26 cellular contexts compared by ENCODE assay signal in genomic region chr6:54018722-54019121, GRCh38.
"Had no signal": no experiment of that assay in that cellular context is flagged by ENCODE, and none has a peak within 500 bp of the region (broad histone marks: within the 10 kb centered on the region; RNA-seq: fewer than 3 reads in every experiment).

No MANE protein-coding gene starts in this region.

- H3K4me1 ChIP-seq: breast epithelium, esophagus squamous epithelium, gastroesophageal sphincter, testis, uterus had no signal

- H3K4me3 ChIP-seq: breast epithelium, coronary artery, esophagus squamous epithelium, gastroesophageal sphincter, lung, testis, uterus had no signal

- H3K27ac ChIP-seq: breast epithelium, coronary artery, esophagus squamous epithelium, gastroesophageal sphincter, testis, uterus had no signal

- H3K27me3 ChIP-seq: breast epithelium, esophagus squamous epithelium, gastroesophageal sphincter, testis, uterus had no signal

- ATAC-seq: activated CD4-positive, alpha-beta T cell treated with anti-CD3 and anti-CD28 coated beads for 36 hours; activated T-cell treated with anti-CD3 and anti-CD28 coated beads, Interleukin-2, amount 50 U/mL, for 72 hours; gastroesophageal sphincter; left colon; naive thymus-derived CD8-positive, alpha-beta T cell; stimulated activated naive B cell treated with anti-CD40 and anti-IgM and Interleukin-4, amounts not matched to agents 10 μg/mL and 1 μg/mL and 100 μg/mL, for 72 hours had no signal

- DNase-seq: activated B cell treated with CpG ODN at 0.5 μM for 24 hours; activated CD4-positive, alpha-beta T cell treated with anti-CD3 and anti-CD28 coated beads for 36 hours; activated CD4-positive, alpha-beta T cell treated with anti-CD3 and anti-CD28 coated beads, Interleukin-2, amount 50 U/mL, for 4 hours; activated effector memory CD4-positive, alpha-beta T cell treated with Interleukin-2 at 50 U/mL for 16 hours; activated naive CD4-positive, alpha-beta T cell treated with anti-CD3 and anti-CD28 coated beads for 36 hours; activated naive CD8-positive, alpha-beta T cell treated with anti-CD3 and anti-CD28 coated beads, Interleukin-2, amount 10 ng/mL, durations not matched to agents 7 days and 5 days; activated T-cell treated with anti-CD3 and anti-CD28 coated beads, Interleukin-2, amount 50 U/mL, for 72 hours; amniotic stem cell; cerebellar nuclear complex; endodermal cell; esophagus squamous epithelium; head of caudate nucleus; islet precursor cell; left colon; naive thymus-derived CD8-positive, alpha-beta T cell; stimulated activated CD4-positive, alpha-beta T cell treated with anti-CD3 and anti-CD28 coated beads, Interleukin-2, amount 100 ng/mL, for 48 hours; stimulated activated CD8-positive, alpha-beta memory T cell treated with anti-CD3 and anti-CD28 coated beads, Interleukin-4, amount 100 ng/mL, for 48 hours; stimulated activated naive B cell treated with anti-CD40 and anti-IgM and Interleukin-4, amounts not matched to agents 10 μg/mL and 1 μg/mL and 100 μg/mL, for 72 hours; T1000; testis; trophoblast cell; uterus had no signal

- H3K36me3 ChIP-seq: breast epithelium, esophagus squamous epithelium, gastroesophageal sphincter, uterus had no signal

- H3K9me3 ChIP-seq: breast epithelium, esophagus squamous epithelium, gastroesophageal sphincter, testis, uterus had no signal
